In the genomic region with DNA sequence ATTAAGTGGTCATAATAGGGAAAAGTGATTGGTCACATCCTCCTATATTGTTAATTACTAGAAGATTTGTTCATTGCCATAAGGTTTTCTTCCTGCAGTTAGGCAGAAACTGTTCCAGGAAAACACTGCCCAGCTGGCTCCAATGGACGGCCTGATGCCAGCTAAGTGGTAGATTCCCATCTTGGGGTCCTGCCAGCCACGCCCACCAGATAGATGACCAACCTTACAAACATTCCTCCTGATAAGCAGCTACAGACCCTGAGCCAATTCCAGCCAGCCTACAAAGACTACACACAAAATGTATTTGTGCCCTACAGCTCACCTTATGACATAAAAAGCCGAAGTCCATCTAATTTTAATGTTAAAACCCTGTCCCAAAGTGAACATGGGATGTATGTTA, we compare ENCODE assay signal across 21 cellular contexts.
"Had no signal": no experiment of that assay in that cellular context is flagged by ENCODE, and none has a peak within 500 bp of the region (broad histone marks: within the 10 kb centered on the region; RNA-seq: fewer than 3 reads in every experiment).

No MANE protein-coding gene starts in this region.

- H3K36me3 ChIP-seq: neutrophil, pancreas, thyroid gland, vagina had no signal

- H3K27me3 ChIP-seq: neutrophil, pancreas, thyroid gland, vagina had no signal

- ATAC-seq: left lobe of liver; mucosa of descending colon; natural killer cell treated with Interleukin-12 subunit alpha and Interleukin-12 subunit beta and Interleukin-15 and Interleukin-18, amount 100 ng/mL, for 72 hours; sciatic nerve; stimulated activated naive CD8-positive, alpha-beta T cell treated with anti-CD3 and anti-CD28 coated beads, Interleukin-15, amount 100 ng/mL, for 72 hours had no signal

- H3K4me1 ChIP-seq: pancreas, thyroid gland, vagina had no signal

- H3K27ac ChIP-seq: neutrophil, pancreas, thyroid gland, vagina had no signal

- DNase-seq: cortex of kidney; head of caudate nucleus; mucosa of descending colon; naive B cell; retina; stimulated activated CD4-positive, alpha-beta T cell treated with anti-CD3 and anti-CD28 coated beads, Interleukin-12 subunit alpha, Interleukin-12 subunit beta, amount 100 ng/mL, for 4 hours; stimulated activated CD4-positive, alpha-beta T cell treated with anti-CD3 and anti-CD28 coated beads, Interleukin-1b, Interleukin-23, amount 100 ng/mL, for 48 hours; stimulated activated CD4-positive, alpha-beta T cell treated with anti-CD3 and anti-CD28 coated beads, Interleukin-4, amount 100 ng/mL, for 1 hour; stimulated activated CD8-positive, alpha-beta memory T cell treated with anti-CD3 and anti-CD28 coated beads, Interleukin-4, amount 100 ng/mL, for 48 hours; stimulated activated naive CD4-positive, alpha-beta T cell; stimulated activated naive CD8-positive, alpha-beta T cell treated with anti-CD3 and anti-CD28 coated beads, Interleukin-15, amount 100 ng/mL, for 72 hours; thyroid gland; trophoblast cell had no signal

- H3K9me3 ChIP-seq: mucosa of descending colon, neutrophil, pancreas, thyroid gland, vagina had no signal

- H3K4me3 ChIP-seq: lung, mucosa of descending colon, pancreas, smooth muscle cell, thyroid gland, vagina had no signal
